1 cellular context compared by ENCODE assay signal in genomic region chr18:48929951-48930713, GRCh38.
TF ChIP-seq lines count a peak whose summit lies in the region.

No MANE protein-coding gene starts in this region.

TF ChIP-seq in GM23338, 12 proteins besides CTCF, POLR2A, EP300 and RAD21 (continued from another document):
- TF ChIP-seq, protein P1, sequence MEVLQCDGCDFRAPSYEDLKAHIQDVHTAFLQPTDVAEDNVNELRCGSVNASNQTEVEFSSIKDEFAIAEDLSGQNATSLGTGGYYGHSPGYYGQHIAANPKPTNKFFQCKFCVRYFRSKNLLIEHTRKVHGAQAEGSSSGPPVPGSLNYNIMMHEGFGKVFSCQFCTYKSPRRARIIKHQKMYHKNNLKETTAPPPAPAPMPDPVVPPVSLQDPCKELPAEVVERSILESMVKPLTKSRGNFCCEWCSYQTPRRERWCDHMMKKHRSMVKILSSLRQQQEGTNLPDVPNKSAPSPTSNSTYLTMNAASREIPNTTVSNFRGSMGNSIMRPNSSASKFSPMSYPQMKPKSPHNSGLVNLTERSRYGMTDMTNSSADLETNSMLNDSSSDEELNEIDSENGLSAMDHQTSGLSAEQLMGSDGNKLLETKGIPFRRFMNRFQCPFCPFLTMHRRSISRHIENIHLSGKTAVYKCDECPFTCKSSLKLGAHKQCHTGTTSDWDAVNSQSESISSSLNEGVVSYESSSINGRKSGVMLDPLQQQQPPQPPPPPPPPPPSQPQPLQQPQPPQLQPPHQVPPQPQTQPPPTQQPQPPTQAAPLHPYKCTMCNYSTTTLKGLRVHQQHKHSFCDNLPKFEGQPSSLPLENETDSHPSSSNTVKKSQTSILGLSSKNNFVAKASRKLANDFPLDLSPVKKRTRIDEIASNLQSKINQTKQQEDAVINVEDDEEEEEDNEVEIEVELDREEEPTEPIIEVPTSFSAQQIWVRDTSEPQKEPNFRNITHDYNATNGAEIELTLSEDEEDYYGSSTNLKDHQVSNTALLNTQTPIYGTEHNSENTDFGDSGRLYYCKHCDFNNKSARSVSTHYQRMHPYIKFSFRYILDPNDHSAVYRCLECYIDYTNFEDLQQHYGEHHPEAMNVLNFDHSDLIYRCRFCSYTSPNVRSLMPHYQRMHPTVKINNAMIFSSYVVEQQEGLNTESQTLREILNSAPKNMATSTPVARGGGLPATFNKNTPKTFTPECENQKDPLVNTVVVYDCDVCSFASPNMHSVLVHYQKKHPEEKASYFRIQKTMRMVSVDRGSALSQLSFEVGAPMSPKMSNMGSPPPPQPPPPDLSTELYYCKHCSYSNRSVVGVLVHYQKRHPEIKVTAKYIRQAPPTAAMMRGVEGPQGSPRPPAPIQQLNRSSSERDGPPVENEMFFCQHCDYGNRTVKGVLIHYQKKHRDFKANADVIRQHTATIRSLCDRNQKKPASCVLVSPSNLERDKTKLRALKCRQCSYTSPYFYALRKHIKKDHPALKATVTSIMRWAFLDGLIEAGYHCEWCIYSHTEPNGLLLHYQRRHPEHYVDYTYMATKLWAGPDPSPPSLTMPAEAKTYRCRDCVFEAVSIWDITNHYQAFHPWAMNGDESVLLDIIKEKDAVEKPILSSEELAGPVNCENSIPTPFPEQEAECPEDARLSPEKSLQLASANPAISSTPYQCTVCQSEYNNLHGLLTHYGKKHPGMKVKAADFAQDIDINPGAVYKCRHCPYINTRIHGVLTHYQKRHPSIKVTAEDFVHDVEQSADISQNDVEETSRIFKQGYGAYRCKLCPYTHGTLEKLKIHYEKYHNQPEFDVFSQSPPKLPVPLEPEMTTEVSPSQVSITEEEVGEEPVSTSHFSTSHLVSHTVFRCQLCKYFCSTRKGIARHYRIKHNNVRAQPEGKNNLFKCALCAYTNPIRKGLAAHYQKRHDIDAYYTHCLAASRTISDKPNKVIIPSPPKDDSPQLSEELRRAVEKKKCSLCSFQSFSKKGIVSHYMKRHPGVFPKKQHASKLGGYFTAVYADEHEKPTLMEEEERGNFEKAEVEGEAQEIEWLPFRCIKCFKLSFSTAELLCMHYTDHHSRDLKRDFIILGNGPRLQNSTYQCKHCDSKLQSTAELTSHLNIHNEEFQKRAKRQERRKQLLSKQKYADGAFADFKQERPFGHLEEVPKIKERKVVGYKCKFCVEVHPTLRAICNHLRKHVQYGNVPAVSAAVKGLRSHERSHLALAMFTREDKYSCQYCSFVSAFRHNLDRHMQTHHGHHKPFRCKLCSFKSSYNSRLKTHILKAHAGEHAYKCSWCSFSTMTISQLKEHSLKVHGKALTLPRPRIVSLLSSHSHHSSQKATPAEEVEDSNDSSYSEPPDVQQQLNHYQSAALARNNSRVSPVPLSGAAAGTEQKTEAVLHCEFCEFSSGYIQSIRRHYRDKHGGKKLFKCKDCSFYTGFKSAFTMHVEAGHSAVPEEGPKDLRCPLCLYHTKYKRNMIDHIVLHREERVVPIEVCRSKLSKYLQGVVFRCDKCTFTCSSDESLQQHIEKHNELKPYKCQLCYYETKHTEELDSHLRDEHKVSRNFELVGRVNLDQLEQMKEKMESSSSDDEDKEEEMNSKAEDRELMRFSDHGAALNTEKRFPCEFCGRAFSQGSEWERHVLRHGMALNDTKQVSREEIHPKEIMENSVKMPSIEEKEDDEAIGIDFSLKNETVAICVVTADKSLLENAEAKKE (CRISPR knock-in tag; IDR thresholded peaks at IDR 0.05), result no peak
- no peak for TF ChIP-seq CREB1 (CRISPR knock-in tag; IDR thresholded peaks at IDR 0.05; ENCODE audit: low read depth)
- TF ChIP-seq ZNF114 (CRISPR knock-in tag; IDR thresholded peaks at IDR 0.05), result no peak
- no peak for TF ChIP-seq POLR2AphosphoS5 (IDR thresholded peaks at IDR 0.05; ENCODE audit: low read depth)
- TF ChIP-seq, protein P2, sequence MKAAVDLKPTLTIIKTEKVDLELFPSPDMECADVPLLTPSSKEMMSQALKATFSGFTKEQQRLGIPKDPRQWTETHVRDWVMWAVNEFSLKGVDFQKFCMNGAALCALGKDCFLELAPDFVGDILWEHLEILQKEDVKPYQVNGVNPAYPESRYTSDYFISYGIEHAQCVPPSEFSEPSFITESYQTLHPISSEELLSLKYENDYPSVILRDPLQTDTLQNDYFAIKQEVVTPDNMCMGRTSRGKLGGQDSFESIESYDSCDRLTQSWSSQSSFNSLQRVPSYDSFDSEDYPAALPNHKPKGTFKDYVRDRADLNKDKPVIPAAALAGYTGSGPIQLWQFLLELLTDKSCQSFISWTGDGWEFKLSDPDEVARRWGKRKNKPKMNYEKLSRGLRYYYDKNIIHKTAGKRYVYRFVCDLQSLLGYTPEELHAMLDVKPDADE (IDR thresholded peaks at IDR 0.05), result no peak
- no peak for TF ChIP-seq NANOG (IDR thresholded peaks at IDR 0.05; ENCODE audit: borderline replicate concordance)
